In the genomic region with DNA sequence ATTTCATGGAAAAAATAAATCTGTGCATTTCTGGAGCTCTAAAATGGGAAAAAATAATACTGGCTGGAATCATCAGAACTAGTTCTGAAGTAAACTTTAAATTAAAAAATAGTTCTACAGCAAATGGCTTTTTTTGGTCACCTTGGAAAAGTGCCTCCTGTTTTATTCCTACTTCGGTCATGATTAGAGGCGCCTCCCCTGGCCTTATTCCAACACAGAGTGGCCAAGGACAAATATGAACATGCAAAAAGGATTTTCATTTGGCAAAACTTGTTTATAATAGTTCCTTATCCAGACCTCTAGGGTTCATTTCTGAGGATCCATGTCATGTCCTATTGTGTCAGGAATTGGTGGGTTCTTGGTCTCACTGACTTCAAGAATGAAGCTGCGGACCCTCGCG, we compare ENCODE assay signal across 27 cellular contexts.
"Had no signal": no experiment of that assay in that cellular context is flagged by ENCODE, and none has a peak within 500 bp of the region (broad histone marks: within the 10 kb centered on the region; RNA-seq: fewer than 3 reads in every experiment).

No MANE protein-coding gene starts in this region.

- H3K4me3 ChIP-seq: stomach, suprapubic skin, thoracic aorta, thyroid gland, tibial artery, tibial nerve, transverse colon, upper lobe of left lung, upper lobe of right lung, uterus, vagina had no signal

- DNase-seq: stimulated activated CD4-positive, alpha-beta T cell treated with anti-CD3 and anti-CD28 coated beads, Interleukin-2, amount 100 ng/mL, for 48 hours; stimulated activated CD4-positive, alpha-beta T cell treated with anti-CD3 and anti-CD28 coated beads, Interleukin-4, amount 100 ng/mL, for 1 hour; stimulated activated CD4-positive, alpha-beta T cell treated with anti-CD3 and anti-CD28 coated beads, Interleukin-4, amount 100 ng/mL, for 24 hours; stimulated activated CD4-positive, alpha-beta T cell treated with anti-CD3 and anti-CD28 coated beads, Interleukin-4, amount 100 ng/mL, for 4 hours; stimulated activated CD8-positive, alpha-beta memory T cell treated with anti-CD3 and anti-CD28 coated beads, Interleukin-4, amount 100 ng/mL, for 48 hours; stimulated activated naive B cell treated with anti-CD40 and anti-IgM and Interleukin-4, amounts not matched to agents 10 μg/mL and 1 μg/mL and 100 μg/mL, for 72 hours; stimulated activated naive CD4-positive, alpha-beta T cell; stimulated activated naive CD4-positive, alpha-beta T cell treated with Interleukin-2 at 50 U/mL for 16 hours; stimulated activated naive CD8-positive, alpha-beta T cell treated with anti-CD3 and anti-CD28 coated beads, Interleukin-15, amount 100 ng/mL, for 72 hours; stimulated activated naive CD8-positive, alpha-beta T cell treated with anti-CD3 and anti-CD28 coated beads, Interleukin-15, Interleukin-2, amounts not matched to agents 100 U/mL and 50 U/mL, for 24 hours; stomach; substantia nigra; thyroid gland; tibial artery; transverse colon; trophoblast cell; upper lobe of left lung; upper lobe of right lung; uterus had no signal

- H3K36me3 Mint-ChIP-seq: stimulated activated effector memory CD8-positive, alpha-beta T cell treated with anti-CD3 and anti-CD28 coated beads, Interleukin-12 subunit alpha, Interleukin-12 subunit beta, amount 100 ng/mL, for 72 hours; type B pancreatic cell had no signal

- H3K27me3 ChIP-seq: stomach, suprapubic skin, thyroid gland, tibial artery, tibial nerve, transverse colon, upper lobe of left lung, upper lobe of right lung, uterus, vagina had no signal

- H3K27ac Mint-ChIP-seq: stimulated activated effector memory CD8-positive, alpha-beta T cell treated with anti-CD3 and anti-CD28 coated beads, Interleukin-12 subunit alpha, Interleukin-12 subunit beta, amount 100 ng/mL, for 72 hours; stimulated activated memory B cell treated with anti-CD40 and anti-IgM and Interleukin-4, amounts not matched to agents 10 μg/mL and 1 μg/mL and 100 μg/mL, for 72 hours; stimulated activated naive B cell treated with anti-CD40 and anti-IgM and Interleukin-4, amounts not matched to agents 10 μg/mL and 1 μg/mL and 100 μg/mL, for 72 hours; stimulated activated naive CD8-positive, alpha-beta T cell treated with anti-CD3 and anti-CD28 coated beads, Interleukin-15, amount 100 ng/mL, for 72 hours; stimulated activated naive CD8-positive, alpha-beta T cell treated with anti-CD3 and anti-CD28 coated beads, Interleukin-15, Interleukin-2, amounts not matched to agents 100 ng/mL and 50 ng/mL, for 24 hours; type B pancreatic cell had no signal

- H3K4me1 Mint-ChIP-seq: stimulated activated effector memory CD8-positive, alpha-beta T cell treated with anti-CD3 and anti-CD28 coated beads, Interleukin-12 subunit alpha, Interleukin-12 subunit beta, amount 100 ng/mL, for 72 hours; stimulated activated memory B cell treated with anti-CD40 and anti-IgM and Interleukin-4, amounts not matched to agents 10 μg/mL and 1 μg/mL and 100 μg/mL, for 72 hours; stimulated activated naive B cell treated with anti-CD40 and anti-IgM and Interleukin-4, amounts not matched to agents 10 μg/mL and 1 μg/mL and 100 μg/mL, for 72 hours; stimulated activated naive CD8-positive, alpha-beta T cell treated with anti-CD3 and anti-CD28 coated beads, Interleukin-15, amount 100 ng/mL, for 72 hours had no signal

- H3K36me3 ChIP-seq: stomach, suprapubic skin, thoracic aorta, thyroid gland, tibial artery, tibial nerve, transverse colon, upper lobe of left lung, upper lobe of right lung, uterus, vagina had no signal

- H3K4me1 ChIP-seq: stomach, suprapubic skin, thyroid gland, tibial nerve, transverse colon, upper lobe of left lung, upper lobe of right lung, uterus, vagina had no signal

- H3K9me3 ChIP-seq: stomach, suprapubic skin, thoracic aorta, thyroid gland, tibial artery, tibial nerve, transverse colon, upper lobe of right lung, uterus, vagina had no signal

- H3K4me3 Mint-ChIP-seq: stimulated activated effector memory CD8-positive, alpha-beta T cell treated with anti-CD3 and anti-CD28 coated beads, Interleukin-12 subunit alpha, Interleukin-12 subunit beta, amount 100 ng/mL, for 72 hours; stimulated activated memory B cell treated with anti-CD40 and anti-IgM and Interleukin-4, amounts not matched to agents 10 μg/mL and 1 μg/mL and 100 μg/mL, for 72 hours; stimulated activated naive B cell treated with anti-CD40 and anti-IgM and Interleukin-4, amounts not matched to agents 10 μg/mL and 1 μg/mL and 100 μg/mL, for 72 hours; stimulated activated naive CD8-positive, alpha-beta T cell treated with anti-CD3 and anti-CD28 coated beads, Interleukin-15, amount 100 ng/mL, for 72 hours; stimulated activated naive CD8-positive, alpha-beta T cell treated with anti-CD3 and anti-CD28 coated beads, Interleukin-15, Interleukin-2, amounts not matched to agents 100 ng/mL and 50 ng/mL, for 24 hours; type B pancreatic cell had no signal

- H3K27ac ChIP-seq: stomach, suprapubic skin, thoracic aorta, thyroid gland, tibial nerve, transverse colon, upper lobe of left lung, upper lobe of right lung, uterus, vagina had no signal

- H3K9me3 Mint-ChIP-seq: stimulated activated effector memory CD8-positive, alpha-beta T cell treated with anti-CD3 and anti-CD28 coated beads, Interleukin-12 subunit alpha, Interleukin-12 subunit beta, amount 100 ng/mL, for 72 hours; stimulated activated naive CD8-positive, alpha-beta T cell treated with anti-CD3 and anti-CD28 coated beads, Interleukin-15, amount 100 ng/mL, for 72 hours; stimulated activated naive CD8-positive, alpha-beta T cell treated with anti-CD3 and anti-CD28 coated beads, Interleukin-15, Interleukin-2, amounts not matched to agents 100 ng/mL and 50 ng/mL, for 24 hours had no signal

- H3K27me3 Mint-ChIP-seq: stimulated activated memory B cell treated with anti-CD40 and anti-IgM and Interleukin-4, amounts not matched to agents 10 μg/mL and 1 μg/mL and 100 μg/mL, for 72 hours; stimulated activated naive CD8-positive, alpha-beta T cell treated with anti-CD3 and anti-CD28 coated beads, Interleukin-15, amount 100 ng/mL, for 72 hours; stimulated activated naive CD8-positive, alpha-beta T cell treated with anti-CD3 and anti-CD28 coated beads, Interleukin-15, Interleukin-2, amounts not matched to agents 100 ng/mL and 50 ng/mL, for 24 hours; type B pancreatic cell had no signal
